Comparison of ENCODE assay signal across 8 cellular contexts in genomic region chr1:214637722-214638473, GRCh38. TPM values are rescaled to one million over a fixed set of nuclear protein-coding genes. Genes with fewer than 3 reads are reported as not detected.
DNase-seq lines count a peak whose midpoint lies in the region; ATAC-seq, FAIRE-seq and TF ChIP-seq lines count a peak whose summit lies in the region.

No MANE protein-coding gene starts in this region.

- peak; percentile 73 for FAIRE-seq in keratinocyte (lab: Jason Lieb, UNC)

- 73 to 81% (median 79%) methylated on average over 6 of the region's 6 CpGs for WGBS in heart left ventricle, 4 donors

- no peaks in the 10 kb centered on the region for H3K27me3 Mint-ChIP-seq in activated naive CD8-positive, alpha-beta T cell treated with anti-CD3 and anti-CD28 coated beads, Interleukin-2, amount 50 U/mL, for 24 hours

- H4K20me1 ChIP-seq in keratinocyte (ENCODE audit: control insufficient read depth, extremely low read depth, insufficient read depth, low read length), result no peaks in the 10 kb centered on the region

- H3K4me3 ChIP-seq in heart left ventricle, result no peak overlapping the region
- H3K4me3 ChIP-seq in keratinocyte (ENCODE audit: control insufficient read depth in 2 of 3, extremely low read depth in 1 of 3, insufficient read depth in 2 of 3, low read depth in 1 of 3, low read length in 3 of 3), result no peak overlapping the region

- peaks cover 46% of the 10 kb centered on the region for H3K36me3 Mint-ChIP-seq in activated naive CD8-positive, alpha-beta T cell treated with anti-CD3 and anti-CD28 coated beads, Interleukin-2, amount 50 U/mL, for 24 hours (ENCODE audit: low read depth)

- H3K4me1 ChIP-seq in heart left ventricle, result no peaks in the 10 kb centered on the region
- no peaks in the 10 kb centered on the region for H3K4me1 ChIP-seq in keratinocyte (ENCODE audit: control insufficient read depth, extremely low read depth, insufficient read depth, low read length)

- intact Hi-C loops in heart left ventricle (cut with DNase I), result loop anchor here in 4 of 10 donors (5.0 to 10.0 kb wide), 3 partner anchors 426 to 887 kb away; no protein-coding TSS in a partner anchor
- intact Hi-C loops in Right ventricle myocardium superior (cut with DNase I), result no loop called here

- no peak overlapping the region for H3K4me3 Mint-ChIP-seq in activated naive CD8-positive, alpha-beta T cell treated with anti-CD3 and anti-CD28 coated beads, Interleukin-2, amount 50 U/mL, for 24 hours

- dilution Hi-C loops in keratinocyte (cut with MboI; ENCODE audit: extremely low pct_ligation_motif_present, low sequenced_read_pairs), result no loop called here

- H3K27me3 ChIP-seq in heart left ventricle (no peaks in the 10 kb centered on the region), keratinocyte (ENCODE audit: control insufficient read depth, extremely low read depth, insufficient read depth, low read length) (no peaks in the 10 kb centered on the region)

- no peak for ATAC-seq in heart left ventricle
- ATAC-seq in Right ventricle myocardium superior (ENCODE audit: poor library complexity), result no peak
- ATAC-seq in GM21529 (IDR thresholded peaks at IDR 0.05; ENCODE audit: unreplicated experiment), result peak; percentile 75
- peak; percentile 45 for ATAC-seq in activated naive CD8-positive, alpha-beta T cell treated with anti-CD3 and anti-CD28 coated beads, Interleukin-2, amount 50 U/mL, for 24 hours

- TF ChIP-seq POLR2A in heart left ventricle (IDR thresholded peaks at IDR 0.05), result no peak

- no peaks in the 10 kb centered on the region for H3K9me3 Mint-ChIP-seq in activated naive CD8-positive, alpha-beta T cell treated with anti-CD3 and anti-CD28 coated beads, Interleukin-2, amount 50 U/mL, for 24 hours

- H2AFZ ChIP-seq in keratinocyte (ENCODE audit: control insufficient read depth, low read length), result no peak overlapping the region

- no peaks in the 10 kb centered on the region for H3K79me2 ChIP-seq in keratinocyte (ENCODE audit: control insufficient read depth, insufficient read depth, low read length)

- H3K27ac ChIP-seq in heart left ventricle (no peak overlapping the region), keratinocyte (ENCODE audit: control insufficient read depth, insufficient read depth, low read length) (no peak overlapping the region)

- H3K9me1 ChIP-seq in keratinocyte (ENCODE audit: control insufficient read depth, extremely low read depth, insufficient read depth, low read length), result no peaks in the 10 kb centered on the region

- H3K36me3 ChIP-seq in heart left ventricle, result peaks cover 0 to 18% (median 0%) of the 10 kb centered on the region in 9 donors
- peaks cover 0 to 25% of the 10 kb centered on the region in 2 experiments for H3K36me3 ChIP-seq in keratinocyte (ENCODE audit: control insufficient read depth in 2 of 2, extremely low read depth in 1 of 2, insufficient read depth in 2 of 2, low read length in 2 of 2)

- H3K9me3 ChIP-seq in heart left ventricle (no peaks in the 10 kb centered on the region), keratinocyte (ENCODE audit: control insufficient read depth, low read depth, low read length) (no peaks in the 10 kb centered on the region)

- H3K4me1 Mint-ChIP-seq in activated naive CD8-positive, alpha-beta T cell treated with anti-CD3 and anti-CD28 coated beads, Interleukin-2, amount 50 U/mL, for 24 hours, result peaks cover 33% of the 10 kb centered on the region

- no peak overlapping the region for H3K4me2 ChIP-seq in keratinocyte (ENCODE audit: control insufficient read depth, extremely low read depth, insufficient read depth, low read depth, low read length)

- DNase-seq in heart left ventricle (no peak), Right ventricle myocardium superior (no peak), MV-4-11 (lab: John Stamatoyannopoulos, UW) (peak; percentile 26), keratinocyte (ENCODE audit: low read depth, low spot score) (no peak), cortex of kidney (lab: John Stamatoyannopoulos, UW) (no peak), NCI-H1436 (lab: John Stamatoyannopoulos, UW) (no peak)
- no peak for DNase-seq in activated naive CD8-positive, alpha-beta T cell treated with anti-CD3 and anti-CD28 coated beads, Interleukin-2, amount 50 U/mL, for 24 hours

- peak overlapping the region; percentile 25 for H3K27ac Mint-ChIP-seq in activated naive CD8-positive, alpha-beta T cell treated with anti-CD3 and anti-CD28 coated beads, Interleukin-2, amount 50 U/mL, for 24 hours

- TF ChIP-seq CTCF in heart left ventricle (IDR thresholded peaks at IDR 0.05) (peak; percentile 46 to 75 (median 60)), keratinocyte (optimal IDR thresholded peaks at IDR 0.05 in 1 of 3, IDR thresholded peaks at IDR 0.05 in 1 of 3, conservative IDR thresholded peaks at IDR 0.05 in 1 of 3; ENCODE audit: extremely low read depth in 1 of 3, insufficient read depth in 2 of 3, low read length in 3 of 3) (peak; percentile 38 to 72 (median 56))

- no peak overlapping the region for H3K9ac ChIP-seq in keratinocyte (ENCODE audit: control insufficient read depth, extremely low read depth, insufficient read depth, low read length)

RNA-seq across cellular contexts. Expression of gene CENPF, which starts 34.9 kb away (rescaled TPM):
- total RNA-seq in heart left ventricle (1 to 10 TPM in 5 of 9 donors, under 1 TPM in 4; 0.13 to 8.8 (median 1.1) TPM), Right ventricle myocardium superior (1.4 TPM)
- polyA plus RNA-seq in heart left ventricle (under 1 TPM; 0.04 to 0.46 TPM), keratinocyte (1.4 to 14.4 TPM (median 13.7 TPM) in 3 replicates)
- polyA plus RNA-seq in keratinocyte (2011; ENCODE audit: low read depth), result 1.6 TPM
- polyA plus RNA-seq in keratinocyte (2011; cell fraction: cytosol; rRNA removed), result 2.3 and 3.1 TPM in 2 replicates
- polyA plus RNA-seq in keratinocyte (2011; cell fraction: nucleus; rRNA removed), result 6.1 and 8.8 TPM in 2 replicates
- 0.62 and 18.4 TPM in 2 replicates for polyA plus RNA-seq in keratinocyte (2012; ENCODE audit: low replicate concordance)
- polyA minus RNA-seq in keratinocyte, result 0.99 to 10.7 TPM (median 1.1 TPM) in 3 replicates
- 1.7 TPM for polyA minus RNA-seq in keratinocyte (2011; cell fraction: cytosol; rRNA and poly(A)+ RNA removed)
- polyA minus RNA-seq in keratinocyte (2011; cell fraction: nucleus; rRNA and poly(A)+ RNA removed), result 2.4 and 5.7 TPM in 2 replicates

Comparison
In these comparisons a context has a peak if more than half of its experiments do, and no peak if none do; other contexts are left out.
1. ATAC-seq: peak in GM21529 (single experiment) and activated naive CD8-positive, alpha-beta T cell treated with anti-CD3 and anti-CD28 coated beads, Interleukin-2, amount 50 U/mL, for 24 hours (single experiment); none in heart left ventricle (0 of 4) and Right ventricle myocardium superior (single experiment).